Comparison of ENCODE assay signal across 27 cellular contexts in the genomic region with DNA sequence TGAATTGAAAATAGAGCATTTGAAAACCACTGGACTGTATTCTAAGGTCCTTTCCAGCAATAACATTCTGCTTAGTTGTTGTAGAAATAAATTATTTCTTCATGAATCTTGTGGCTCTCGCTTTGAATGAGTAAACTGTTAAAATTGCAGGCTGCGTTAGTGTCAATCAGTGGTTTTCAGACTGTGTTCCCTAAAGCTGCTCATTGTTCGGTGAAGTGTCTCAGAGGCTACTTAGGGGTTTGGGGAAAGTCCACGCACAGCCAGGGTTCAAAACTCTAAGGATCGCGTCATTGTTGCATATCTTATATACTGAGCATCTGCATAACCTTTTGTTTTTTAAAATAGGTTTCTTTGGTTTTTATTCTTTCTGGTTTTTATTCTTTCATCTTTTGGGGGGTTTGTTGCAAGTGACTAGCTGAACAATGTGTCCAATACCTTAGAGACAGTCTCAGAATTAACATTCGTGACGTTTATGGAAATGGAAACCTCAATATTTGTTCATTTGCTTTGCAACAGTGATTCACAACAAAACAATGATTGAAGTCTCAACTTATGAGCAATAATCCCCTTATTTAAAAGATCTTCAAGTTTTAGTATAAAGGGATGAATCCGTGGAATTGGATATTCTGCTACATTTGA.
DNase-seq lines count a peak whose midpoint lies in the region; ATAC-seq, FAIRE-seq and TF ChIP-seq lines count a peak whose summit lies in the region.
"Had no signal": no experiment of that assay in that cellular context is flagged by ENCODE, and none has a peak within 500 bp of the region (broad histone marks: within the 10 kb centered on the region; RNA-seq: fewer than 3 reads in every experiment).

No MANE protein-coding gene starts in this region.

- no peak overlapping the region for H2BK20ac ChIP-seq in IMR-90 (ENCODE audit: low read depth, low read length)

- H3K23ac ChIP-seq in IMR-90 (ENCODE audit: low read depth, low read length) = no peak overlapping the region

- H3K27me3 Mint-ChIP-seq in activated CD4-positive, alpha-beta memory T cell treated with anti-CD3 and anti-CD28 coated beads for 36 hours = no peaks in the 10 kb centered on the region
- H3K27me3 Mint-ChIP-seq: activated CD4-positive, alpha-beta memory T cell treated with anti-CD3 and anti-CD28 coated beads, Interleukin-2, amount 10 ng/mL, durations not matched to agents 7 days and 5 days; stimulated activated memory B cell treated with anti-CD40 and anti-IgM and Interleukin-4, amounts not matched to agents 10 μg/mL and 1 μg/mL and 100 μg/mL, for 72 hours; T-cell had no signal

- peak; percentile 40 for ATAC-seq in IMR-90 (ENCODE audit: low read depth)
- no peak for ATAC-seq in omental fat pad (ENCODE audit: low FRiP score)
- ATAC-seq in HG03460 (IDR thresholded peaks at IDR 0.05; ENCODE audit: unreplicated experiment) = no peak
- ATAC-seq: heart left ventricle; left colon; psoas muscle; stimulated activated memory B cell treated with anti-CD40 and anti-IgM and Interleukin-4, amounts not matched to agents 10 μg/mL and 1 μg/mL and 100 μg/mL, for 72 hours; T-cell had no signal

- POLR2A ChIA-PET in IMR-90 (lab: Charles Lee; ENCODE audit: unreplicated experiment) (no interaction called here), endothelial cell of umbilical vein (lab: Charles Lee) (no interaction called here)
- POLR2A ChIA-PET in activated CD4-positive, alpha-beta memory T cell treated with anti-CD3 and anti-CD28 coated beads for 36 hours (lab: Charles Lee) = no interaction called here

- no peak overlapping the region for H2BK120ac ChIP-seq in IMR-90 (ENCODE audit: low read depth, low read length)

- no peak overlapping the region for H4K8ac ChIP-seq in IMR-90 (ENCODE audit: low read depth in 2 of 2, low read length in 2 of 2)

- no peak overlapping the region for H2AK5ac ChIP-seq in IMR-90 (ENCODE audit: low read depth, low read length)

- no peak overlapping the region for H4K5ac ChIP-seq in IMR-90 (ENCODE audit: low read depth, low read length)

- H3K9me3 Mint-ChIP-seq in activated CD4-positive, alpha-beta memory T cell treated with anti-CD3 and anti-CD28 coated beads for 36 hours = no peaks in the 10 kb centered on the region
- H3K9me3 Mint-ChIP-seq: activated CD4-positive, alpha-beta memory T cell treated with anti-CD3 and anti-CD28 coated beads, Interleukin-2, amount 10 ng/mL, durations not matched to agents 7 days and 5 days; CD14-positive monocyte; stimulated activated memory B cell treated with anti-CD40 and anti-IgM and Interleukin-4, amounts not matched to agents 10 μg/mL and 1 μg/mL and 100 μg/mL, for 72 hours; T-cell had no signal

- peaks cover 5% of the 10 kb centered on the region for H3K36me3 Mint-ChIP-seq in activated CD4-positive, alpha-beta memory T cell treated with anti-CD3 and anti-CD28 coated beads for 36 hours

- H4K20me1 ChIP-seq in IMR-90 (ENCODE audit: insufficient read depth, low read length) (no peaks in the 10 kb centered on the region), endothelial cell of umbilical vein (replicated peaks; ENCODE audit: control insufficient read depth, extremely low read depth, insufficient read depth, low read length) (no peaks in the 10 kb centered on the region)

- no CpG with 5 or more reads among the region's 9 CpGs for WGBS in IMR-90 (ENCODE audit: extremely low coverage in 2 of 2, insufficient read length in 1 of 2), 2 experiments

- CTCF ChIA-PET in IMR-90 (lab: Yijun Ruan, JAX) (interaction anchor here (0.7 kb wide), 1 partner anchor 217 kb away, joined by 3 read pairs; the partner anchor contains the start of gene IFT43), endothelial cell of umbilical vein (lab: Charles Lee) (interaction anchor here (1.3 to 1.8 kb wide), 2 partner anchors 210 to 213 kb away, joined by 4 read pairs; no protein-coding TSS in a partner anchor)
- CTCF ChIA-PET in activated CD4-positive, alpha-beta memory T cell treated with anti-CD3 and anti-CD28 coated beads for 36 hours (lab: Charles Lee) = interaction anchor here (1.0 to 1.1 kb wide), 2 partner anchors 11 to 214 kb away, joined by 3 read pairs; no protein-coding TSS in a partner anchor

- no peak overlapping the region for H3K18ac ChIP-seq in IMR-90 (ENCODE audit: low read depth, low read length)

- no peak overlapping the region for H2BK15ac ChIP-seq in IMR-90 (ENCODE audit: low read depth, low read length)

- no peak overlapping the region for H4K91ac ChIP-seq in IMR-90 (ENCODE audit: insufficient read depth, low read depth, low read length)

- H3K27ac Mint-ChIP-seq in activated CD4-positive, alpha-beta memory T cell treated with anti-CD3 and anti-CD28 coated beads for 36 hours = no peak overlapping the region
- H3K27ac Mint-ChIP-seq: activated CD4-positive, alpha-beta memory T cell treated with anti-CD3 and anti-CD28 coated beads, Interleukin-2, amount 10 ng/mL, durations not matched to agents 7 days and 5 days; CD14-positive monocyte; stimulated activated memory B cell treated with anti-CD40 and anti-IgM and Interleukin-4, amounts not matched to agents 10 μg/mL and 1 μg/mL and 100 μg/mL, for 72 hours; T-cell had no signal

- TF ChIP-seq POLR2A in IMR-90 (IDR thresholded peaks at IDR 0.05; ENCODE audit: low read depth, low read length) (no peak), endothelial cell of umbilical vein (IDR thresholded peaks at IDR 0.05; ENCODE audit: low read depth, low read length) (no peak)

- H2AK9ac ChIP-seq in IMR-90 (replicated peaks; ENCODE audit: low read depth, low read length, poor library complexity) = no peak overlapping the region

- DNase-seq in GM03348 (ENCODE audit: low spot score) = peak; percentile 6
- DNase-seq in IMR-90 = peak; percentile 5
- DNase-seq in endothelial cell of umbilical vein (ENCODE audit: low read depth, low spot score) = no peak
- DNase-seq in renal cortical epithelial cell (ENCODE audit: low read depth) = peak; percentile 19
- no peak for DNase-seq in activated CD4-positive, alpha-beta memory T cell treated with anti-CD3 and anti-CD28 coated beads for 36 hours
- DNase-seq in omental fat pad (ENCODE audit: low spot score) = no peak
- no peak for DNase-seq in superior temporal gyrus (ENCODE audit: extremely low spot score)
- DNase-seq: activated CD4-positive, alpha-beta memory T cell treated with anti-CD3 and anti-CD28 coated beads, Interleukin-2, amount 10 ng/mL, durations not matched to agents 7 days and 5 days; activated CD4-positive, CD25-positive, alpha-beta regulatory T cell; activated effector memory CD4-positive, alpha-beta T cell treated with anti-CD3 and anti-CD28 coated beads, Interleukin-2, amount 50 U/mL, for 16 hours; Calu3; heart left ventricle; left colon; NCI-H1694; psoas muscle; small intestine; stimulated activated CD4-positive, alpha-beta T cell treated with anti-CD3 and anti-CD28 coated beads, Interleukin-2, amount 100 ng/mL, for 24 hours; T-cell; testis had no signal

- no peaks in the 10 kb centered on the region for H3K4me1 Mint-ChIP-seq in activated CD4-positive, alpha-beta memory T cell treated with anti-CD3 and anti-CD28 coated beads for 36 hours (ENCODE audit: low read depth)
- H3K4me1 Mint-ChIP-seq: activated CD4-positive, alpha-beta memory T cell treated with anti-CD3 and anti-CD28 coated beads, Interleukin-2, amount 10 ng/mL, durations not matched to agents 7 days and 5 days; CD14-positive monocyte; stimulated activated memory B cell treated with anti-CD40 and anti-IgM and Interleukin-4, amounts not matched to agents 10 μg/mL and 1 μg/mL and 100 μg/mL, for 72 hours; T-cell had no signal

- no peaks in the 10 kb centered on the region for H3K27me3 ChIP-seq in IMR-90 (ENCODE audit: control insufficient read depth, insufficient read depth, low read length)
- H3K27me3 ChIP-seq in endothelial cell of umbilical vein (ENCODE audit: control insufficient read depth in 2 of 2, insufficient read depth in 2 of 2, low read length in 2 of 2) = no peaks in the 10 kb centered on the region
- H3K27me3 ChIP-seq: cardiac muscle cell, heart left ventricle, SJSA1, testis had no signal

- no peak overlapping the region for H3K4me3 Mint-ChIP-seq in activated CD4-positive, alpha-beta memory T cell treated with anti-CD3 and anti-CD28 coated beads for 36 hours
- H3K4me3 Mint-ChIP-seq: activated CD4-positive, alpha-beta memory T cell treated with anti-CD3 and anti-CD28 coated beads, Interleukin-2, amount 10 ng/mL, durations not matched to agents 7 days and 5 days; CD14-positive monocyte; stimulated activated memory B cell treated with anti-CD40 and anti-IgM and Interleukin-4, amounts not matched to agents 10 μg/mL and 1 μg/mL and 100 μg/mL, for 72 hours; T-cell had no signal

- intact Hi-C loops in IMR-90 (cut with micrococcal nuclease) (no loop called here), endothelial cell of umbilical vein (cut with micrococcal nuclease) (no loop called here)
- intact Hi-C loops in activated CD4-positive, alpha-beta memory T cell treated with anti-CD3 and anti-CD28 coated beads for 36 hours (cut with micrococcal nuclease) = no loop called here

- H3K36me3 ChIP-seq in IMR-90 (ENCODE audit: control insufficient read depth, insufficient read depth, low read length) (peaks cover 5% of the 10 kb centered on the region), endothelial cell of umbilical vein (ENCODE audit: control insufficient read depth in 2 of 2, extremely low read depth in 1 of 2, insufficient read depth in 2 of 2, low read length in 2 of 2) (peaks cover 4 to 15% of the 10 kb centered on the region in 2 experiments)
- H3K36me3 ChIP-seq: SJSA1 had no signal

- H3K4ac ChIP-seq in IMR-90 (ENCODE audit: low read depth, low read length) = no peak overlapping the region

- H3K4me3 ChIP-seq in IMR-90 (ENCODE audit: insufficient read depth, low read depth, low read length) = no peak overlapping the region
- no peak overlapping the region for H3K4me3 ChIP-seq in endothelial cell of umbilical vein (replicated peaks in 1 of 3; ENCODE audit: insufficient read depth in 1 of 3, low read depth in 1 of 3, low read length in 3 of 3)
- H3K4me3 ChIP-seq: cardiac muscle cell, coronary artery, heart left ventricle, psoas muscle, SJSA1, testis had no signal

- no peak overlapping the region for H3K14ac ChIP-seq in IMR-90 (replicated peaks; ENCODE audit: low read depth, low read length)

- TF ChIP-seq CTCF in IMR-90 (conservative IDR thresholded peaks at IDR 0.05; ENCODE audit: low read depth, low read length) (no peak), endothelial cell of umbilical vein (IDR thresholded peaks at IDR 0.05; ENCODE audit: extremely low read depth in 1 of 2, insufficient read depth in 1 of 2, low read depth in 1 of 2, low read length in 2 of 2) (no peak), omental fat pad (IDR thresholded peaks at IDR 0.05) (no peak)

- peak; percentile 37 for FAIRE-seq in endothelial cell of umbilical vein (lab: Jason Lieb, UNC)
- FAIRE-seq: H54, RCC 7860, small intestine had no signal

- H3K56ac ChIP-seq in IMR-90 (ENCODE audit: extremely low read depth, insufficient read depth, low read length) = no peak overlapping the region

- H2BK5ac ChIP-seq in IMR-90 (ENCODE audit: low read depth, low read length, poor library complexity, severe bottlenecking) = no peak overlapping the region

- no peaks in the 10 kb centered on the region; the same call in 1 of the 2 replicates for H3K9me1 ChIP-seq in IMR-90 (ENCODE audit: insufficient read depth, low read length)
- H3K9me1 ChIP-seq in endothelial cell of umbilical vein (replicated peaks; ENCODE audit: control insufficient read depth, extremely low read depth, insufficient read depth, low read length) = no peaks in the 10 kb centered on the region

- H3K4me2 ChIP-seq in IMR-90 (ENCODE audit: low read depth, low read length) = no peak overlapping the region
- no peak overlapping the region for H3K4me2 ChIP-seq in endothelial cell of umbilical vein (ENCODE audit: insufficient read depth, low read length)

- dilution Hi-C loops in IMR-90 (cut with HindIII; ENCODE audit: low sequenced_read_pairs, unreplicated experiment) (no loop called here), endothelial cell of umbilical vein (cut with MboI; ENCODE audit: extremely low pct_ligation_motif_present, low sequenced_read_pairs) (no loop called here)

- H3K4me1 ChIP-seq in IMR-90 (ENCODE audit: control insufficient read depth, insufficient read depth, low read length) = 0 out of 2 replicates have a peak, but pooled peaks cover 2% of the 10 kb centered on the region
- H3K4me1 ChIP-seq in endothelial cell of umbilical vein (ENCODE audit: control insufficient read depth, extremely low read depth, insufficient read depth, low read length) = no peaks in the 10 kb centered on the region
- H3K4me1 ChIP-seq: SJSA1 had no signal

- H3K9ac ChIP-seq in IMR-90 (ENCODE audit: low read depth, low read length) = no peak overlapping the region
- no peak overlapping the region for H3K9ac ChIP-seq in endothelial cell of umbilical vein (replicated peaks; ENCODE audit: extremely low read depth, insufficient read depth, low read length)

- no peak overlapping the region for H3K27ac ChIP-seq in IMR-90 (ENCODE audit: insufficient read depth, low read length)
- no peak overlapping the region for H3K27ac ChIP-seq in endothelial cell of umbilical vein (ENCODE audit: insufficient read depth, low read depth, low read length)
- H3K27ac ChIP-seq: cardiac muscle cell, coronary artery, psoas muscle, SJSA1 had no signal

- H2AFZ ChIP-seq in IMR-90 (replicated peaks; ENCODE audit: low read length, poor library complexity) = no peak overlapping the region
- H2AFZ ChIP-seq in endothelial cell of umbilical vein (ENCODE audit: low read depth, low read length) = no peak overlapping the region

- BruUV-seq in IMR-90 (replicated peaks; lab: Mats Ljungman, UMichigan) (no TSS peak), endothelial cell of umbilical vein (replicated peaks; lab: Mats Ljungman, UMichigan) (no TSS peak)

- no peaks in the 10 kb centered on the region for H3K79me2 ChIP-seq in endothelial cell of umbilical vein (ENCODE audit: control insufficient read depth, insufficient read depth, low read length)

- no peak for TF ChIP-seq RAD21 in IMR-90 (IDR thresholded peaks at IDR 0.05; ENCODE audit: low read length)

- in situ Hi-C loops in IMR-90 (cut with MboI; ENCODE audit: low sequenced_read_pairs) = no loop called here

- H3K9me3 ChIP-seq in IMR-90 (ENCODE audit: control insufficient read depth, insufficient read depth, low read length) (no peaks in the 10 kb centered on the region), endothelial cell of umbilical vein (replicated peaks; ENCODE audit: control insufficient read depth, insufficient read depth, low read length) (no peaks in the 10 kb centered on the region)
- H3K9me3 ChIP-seq: heart left ventricle, psoas muscle, SJSA1, testis had no signal

- H3K79me1 ChIP-seq in IMR-90 (ENCODE audit: low read depth in 1 of 2, low read length in 2 of 2) = no peaks in the 10 kb centered on the region

Comparison
In these comparisons a context has a peak if more than half of its experiments do, and no peak if none do; other contexts are left out.
1. DNase-seq: peak in GM03348 (single experiment), IMR-90 (single experiment) and renal cortical epithelial cell (single experiment); none in endothelial cell of umbilical vein (single experiment), activated CD4-positive, alpha-beta memory T cell treated with anti-CD3 and anti-CD28 coated beads for 36 hours (single experiment), omental fat pad (single experiment) and superior temporal gyrus (single experiment).